In genomic region chr10:116385311-116385710, GRCh38 we compare ENCODE assay signal across 27 cellular contexts. TPM values are rescaled to one million over a fixed set of nuclear protein-coding genes. Genes with fewer than 3 reads are reported as not detected.
"Had no signal": no experiment of that assay in that cellular context is flagged by ENCODE, and none has a peak within 500 bp of the region (broad histone marks: within the 10 kb centered on the region; RNA-seq: fewer than 3 reads in every experiment).

No MANE protein-coding gene starts in this region.

- H3K27me3 Mint-ChIP-seq: activated naive CD4-positive, alpha-beta T cell treated with anti-CD3 and anti-CD28 coated beads, Interleukin-2, amount 10 ng/mL, durations not matched to agents 7 days and 5 days; effector memory CD8-positive, alpha-beta T cell; memory B cell had no signal

- H3K4me3 ChIP-seq: left ventricle myocardium inferior, mucosa of descending colon, skin epidermis, suprapubic skin, transverse colon, vagina had no signal

- H3K27ac Mint-ChIP-seq: activated naive CD4-positive, alpha-beta T cell treated with anti-CD3 and anti-CD28 coated beads, Interleukin-2, amount 10 ng/mL, durations not matched to agents 7 days and 5 days; activated naive CD8-positive, alpha-beta T cell treated with anti-CD3 and anti-CD28 coated beads, Interleukin-2, amount 50 U/mL, for 24 hours; effector memory CD8-positive, alpha-beta T cell; memory B cell; naive B cell; stimulated activated naive CD8-positive, alpha-beta T cell treated with anti-CD3 and anti-CD28 coated beads, Interleukin-15, Interleukin-2, amounts not matched to agents 100 ng/mL and 50 ng/mL, for 24 hours; T-cell had no signal

- H3K9me3 Mint-ChIP-seq: activated naive CD4-positive, alpha-beta T cell treated with anti-CD3 and anti-CD28 coated beads, Interleukin-2, amount 10 ng/mL, durations not matched to agents 7 days and 5 days; activated naive CD8-positive, alpha-beta T cell treated with anti-CD3 and anti-CD28 coated beads, Interleukin-2, amount 50 U/mL, for 24 hours; activated T-cell treated with anti-CD3 and anti-CD28 coated beads, Interleukin-2, amount 50 U/mL, for 4 hours; brain; effector memory CD8-positive, alpha-beta T cell; memory B cell; naive B cell; stimulated activated naive CD8-positive, alpha-beta T cell treated with anti-CD3 and anti-CD28 coated beads, Interleukin-15, Interleukin-2, amounts not matched to agents 100 ng/mL and 50 ng/mL, for 24 hours; T-cell had no signal

- ATAC-seq: activated naive CD8-positive, alpha-beta T cell treated with anti-CD3 and anti-CD28 coated beads, Interleukin-2, amount 50 U/mL, for 24 hours; effector memory CD8-positive, alpha-beta T cell; mucosa of descending colon; T-cell had no signal

- DNase-seq: activated CD4-positive, alpha-beta T cell treated with anti-CD3 and anti-CD28 coated beads, Interleukin-2, amount 50 U/mL, for 1 hour; activated CD8-positive, alpha-beta memory T cell treated with anti-CD3 and anti-CD28 coated beads, Interleukin-2, amount 50 U/mL, for 4 hours; activated effector memory CD4-positive, alpha-beta T cell treated with Interleukin-2 at 50 U/mL for 16 hours; activated naive CD4-positive, alpha-beta T cell treated with anti-CD3 and anti-CD28 coated beads, Interleukin-2, amount 10 ng/mL, durations not matched to agents 7 days and 5 days; activated naive CD8-positive, alpha-beta T cell treated with anti-CD3 and anti-CD28 coated beads, Interleukin-2, amount 50 U/mL, for 24 hours; activated T-cell treated with anti-CD3 and anti-CD28 coated beads, Interleukin-2, amount 50 U/mL, for 4 hours; anterior cingulate cortex; caudate nucleus; effector memory CD8-positive, alpha-beta T cell; foreskin fibroblast; hippocampal formation; left ventricle myocardium inferior; mucosa of descending colon; naive B cell; T-cell; T1000; transverse colon had no signal

- H3K4me1 Mint-ChIP-seq: activated naive CD4-positive, alpha-beta T cell treated with anti-CD3 and anti-CD28 coated beads, Interleukin-2, amount 10 ng/mL, durations not matched to agents 7 days and 5 days; activated naive CD8-positive, alpha-beta T cell treated with anti-CD3 and anti-CD28 coated beads, Interleukin-2, amount 50 U/mL, for 24 hours; memory B cell; naive B cell; T-cell had no signal

- H3K27me3 ChIP-seq: suprapubic skin, transverse colon, vagina had no signal

- H3K36me3 ChIP-seq: left ventricle myocardium inferior, suprapubic skin, transverse colon, vagina had no signal

- H3K4me1 ChIP-seq: left ventricle myocardium inferior, suprapubic skin, transverse colon, vagina had no signal

- H3K4me3 Mint-ChIP-seq: activated naive CD4-positive, alpha-beta T cell treated with anti-CD3 and anti-CD28 coated beads, Interleukin-2, amount 10 ng/mL, durations not matched to agents 7 days and 5 days; activated naive CD8-positive, alpha-beta T cell treated with anti-CD3 and anti-CD28 coated beads, Interleukin-2, amount 50 U/mL, for 24 hours; activated T-cell treated with anti-CD3 and anti-CD28 coated beads, Interleukin-2, amount 50 U/mL, for 4 hours; effector memory CD8-positive, alpha-beta T cell; memory B cell; naive B cell; stimulated activated naive CD8-positive, alpha-beta T cell treated with anti-CD3 and anti-CD28 coated beads, Interleukin-15, Interleukin-2, amounts not matched to agents 100 ng/mL and 50 ng/mL, for 24 hours; T-cell had no signal

- H3K9me3 ChIP-seq: left ventricle myocardium inferior, mucosa of descending colon, suprapubic skin, transverse colon, vagina had no signal

- H3K27ac ChIP-seq: epithelial cell of prostate, left ventricle myocardium inferior, skin epidermis, suprapubic skin, transverse colon, vagina had no signal

- H3K36me3 Mint-ChIP-seq: activated naive CD4-positive, alpha-beta T cell treated with anti-CD3 and anti-CD28 coated beads, Interleukin-2, amount 10 ng/mL, durations not matched to agents 7 days and 5 days; brain; memory B cell; naive B cell; T-cell had no signal

RNA-seq across cellular contexts. Expression of gene PNLIPRP3, which starts 42.3 kb away (rescaled TPM):
- total RNA-seq: activated T-cell treated with anti-CD3 and anti-CD28 coated beads, Interleukin-2, amount 50 U/mL, for 4 hours; dermis microvascular lymphatic vessel endothelial cell; kidney epithelial cell; left ventricle myocardium inferior; posterior vena cava; T-cell had no signal
